In the genomic region with DNA sequence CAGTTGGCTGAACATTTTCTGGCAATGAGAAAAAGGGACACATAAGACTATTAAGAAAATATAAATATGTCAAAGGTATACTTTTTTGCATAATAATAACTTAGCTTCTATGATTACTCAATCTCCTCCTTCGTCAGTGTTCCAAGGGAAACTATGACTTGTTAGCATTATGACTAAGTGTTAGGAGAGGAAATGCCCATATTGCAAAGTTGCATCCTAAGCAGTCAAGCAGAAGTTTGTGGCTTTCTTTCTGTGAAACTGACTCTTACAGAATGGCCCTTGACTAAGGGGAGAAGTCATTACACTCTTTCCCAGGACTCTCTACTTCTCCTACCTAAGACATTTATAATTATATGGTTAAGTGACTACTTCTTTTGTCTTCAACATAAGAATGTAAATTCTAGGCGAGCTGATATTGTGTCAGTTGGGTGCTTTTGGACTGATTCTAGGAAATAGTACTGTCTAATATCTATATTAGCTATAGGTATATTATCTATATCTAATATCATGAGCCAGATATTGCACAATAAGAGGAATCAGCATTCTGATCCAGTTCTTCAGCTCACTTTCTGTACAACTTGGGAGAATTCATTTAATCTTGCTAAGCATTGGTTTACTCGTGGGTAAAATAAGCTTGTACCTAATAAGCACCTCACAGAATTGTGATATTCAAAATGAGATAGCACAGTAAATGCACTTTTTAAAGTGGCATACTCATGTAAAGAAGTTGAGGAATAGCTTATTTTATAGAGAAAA, we compare ENCODE assay signal across 9 cellular contexts. TPM values are rescaled to one million over a fixed set of nuclear protein-coding genes. Genes with fewer than 3 reads are reported as not detected.
DNase-seq lines count a peak whose midpoint lies in the region; ATAC-seq and TF ChIP-seq lines count a peak whose summit lies in the region.
"Had no signal": no experiment of that assay in that cellular context is flagged by ENCODE, and none has a peak within 500 bp of the region (broad histone marks: within the 10 kb centered on the region; RNA-seq: fewer than 3 reads in every experiment).

No MANE protein-coding gene starts in this region.

- H3K4me1 ChIP-seq in neural progenitor cell (no peaks in the 10 kb centered on the region), hepatocyte (ENCODE audit: insufficient read depth) (no peaks in the 10 kb centered on the region)
- no peaks in the 10 kb centered on the region for H3K4me1 ChIP-seq in CD8-positive, alpha-beta memory T cell (ENCODE audit: insufficient read depth, low read length)
- H3K4me1 ChIP-seq: colonic mucosa had no signal

- POLR2A ChIA-PET in CD8-positive, alpha-beta memory T cell (lab: Charles Lee) = no interaction called here

- H3K27me3 Mint-ChIP-seq in CD14-positive monocyte (ENCODE audit: low read depth in 3 of 3) = no peaks in the 10 kb centered on the region
- H3K27me3 Mint-ChIP-seq in neural progenitor cell (ENCODE audit: insufficient read depth, low read depth) = no peaks in the 10 kb centered on the region
- peaks cover 2 to 3% of the 10 kb centered on the region in 2 donors for H3K27me3 Mint-ChIP-seq in CD8-positive, alpha-beta memory T cell

- H3K79me2 ChIP-seq in neural progenitor cell (ENCODE audit: low read depth) (no peaks in the 10 kb centered on the region), hepatocyte (no peaks in the 10 kb centered on the region)

- H4K20me1 ChIP-seq in neural progenitor cell (ENCODE audit: low read depth) = no peaks in the 10 kb centered on the region
- H4K20me1 ChIP-seq in hepatocyte (ENCODE audit: insufficient read depth, poor library complexity, severe bottlenecking) = no peaks in the 10 kb centered on the region

- H3K36me3 ChIP-seq in neural progenitor cell (no peaks in the 10 kb centered on the region), hepatocyte (replicated peaks; ENCODE audit: insufficient read depth, low read depth) (no peaks in the 10 kb centered on the region)
- H3K36me3 ChIP-seq in CD8-positive, alpha-beta memory T cell (ENCODE audit: insufficient read depth, low read length) = no peaks in the 10 kb centered on the region
- H3K36me3 ChIP-seq: colonic mucosa had no signal

- intact Hi-C loops in CD14-positive monocyte (cut with micrococcal nuclease) = loop anchor here in 1 of 2 donors (5.0 to 10.0 kb wide), 3 partner anchors 196 to 848 kb away; a partner anchor contains a TSS

- H3K9me3 Mint-ChIP-seq in CD14-positive monocyte = no peaks in the 10 kb centered on the region
- no peaks in the 10 kb centered on the region for H3K9me3 Mint-ChIP-seq in neural progenitor cell
- no peaks in the 10 kb centered on the region for H3K9me3 Mint-ChIP-seq in CD8-positive, alpha-beta memory T cell

- ATAC-seq in GM21717 (IDR thresholded peaks at IDR 0.05; ENCODE audit: unreplicated experiment) (peak; percentile 93), GM19397 (IDR thresholded peaks at IDR 0.05; ENCODE audit: unreplicated experiment) (no peak)

- H3K4me1 Mint-ChIP-seq in CD14-positive monocyte (peaks cover 19% of the 10 kb centered on the region), neural progenitor cell (no peaks in the 10 kb centered on the region)
- H3K4me1 Mint-ChIP-seq in CD8-positive, alpha-beta memory T cell = no peaks in the 10 kb centered on the region

- no peaks in the 10 kb centered on the region for H3F3A ChIP-seq in neural progenitor cell (ENCODE audit: low read depth)

- H2AFZ ChIP-seq in neural progenitor cell (replicated peaks) = no peak overlapping the region
- H2AFZ ChIP-seq in hepatocyte = no peak overlapping the region

- DNase-seq in CD14-positive monocyte (ENCODE audit: low spot score) (peak; percentile 64), MV-4-11 (lab: John Stamatoyannopoulos, UW) (peak; percentile 95), fibroblast of the aortic adventitia (ENCODE audit: low read depth) (peak; percentile 40), neural progenitor cell (ENCODE audit: low spot score) (no peak), hepatocyte (ENCODE audit: low spot score) (no peak)
- no peak for DNase-seq in CD8-positive, alpha-beta memory T cell
- DNase-seq: colonic mucosa had no signal

- H3K27me3 ChIP-seq in neural progenitor cell (no peaks in the 10 kb centered on the region), hepatocyte (no peaks in the 10 kb centered on the region)
- H3K27me3 ChIP-seq in CD8-positive, alpha-beta memory T cell (ENCODE audit: insufficient read depth, low read length, poor library complexity, severe bottlenecking) = no peaks in the 10 kb centered on the region
- H3K27me3 ChIP-seq: colonic mucosa had no signal

- H3K27ac ChIP-seq in neural progenitor cell = no peak overlapping the region
- H3K27ac ChIP-seq in CD8-positive, alpha-beta memory T cell (ENCODE audit: low read depth, low read length) = no peak overlapping the region
- H3K27ac ChIP-seq in hepatocyte = no peak overlapping the region
- H3K27ac ChIP-seq: colonic mucosa had no signal

- H3K9me3 ChIP-seq in neural progenitor cell (ENCODE audit: low read depth) (no peaks in the 10 kb centered on the region), hepatocyte (ENCODE audit: low read depth) (no peaks in the 10 kb centered on the region)
- no peaks in the 10 kb centered on the region for H3K9me3 ChIP-seq in CD8-positive, alpha-beta memory T cell (ENCODE audit: low read length)
- H3K9me3 ChIP-seq: colonic mucosa had no signal

- CTCF ChIA-PET in CD8-positive, alpha-beta memory T cell (lab: Charles Lee) = no interaction called here

- H3K9me2 ChIP-seq in hepatocyte (replicated peaks; ENCODE audit: insufficient read depth) = no peaks in the 10 kb centered on the region

- H3K36me3 Mint-ChIP-seq in CD14-positive monocyte = no peaks in the 10 kb centered on the region
- no peaks in the 10 kb centered on the region for H3K36me3 Mint-ChIP-seq in neural progenitor cell
- H3K36me3 Mint-ChIP-seq in CD8-positive, alpha-beta memory T cell = no peaks in the 10 kb centered on the region

- H3K4me3 ChIP-seq in fibroblast of the aortic adventitia (ENCODE audit: low read depth, low read length) (no peak overlapping the region), neural progenitor cell (no peak overlapping the region), hepatocyte (no peak overlapping the region)
- H3K4me3 ChIP-seq in CD8-positive, alpha-beta memory T cell (ENCODE audit: low read length) = no peak overlapping the region
- H3K4me3 ChIP-seq: colonic mucosa had no signal

- H3K4me3 Mint-ChIP-seq in CD14-positive monocyte (peak overlapping the region in 1 of 2 donors; percentile 26), neural progenitor cell (no peak overlapping the region)
- H3K4me3 Mint-ChIP-seq in CD8-positive, alpha-beta memory T cell = no peak overlapping the region

- H3K4me2 ChIP-seq in neural progenitor cell = no peak overlapping the region
- H3K4me2 ChIP-seq in hepatocyte = no peak overlapping the region

- no peak overlapping the region for H3K9ac ChIP-seq in neural progenitor cell

- WGBS in hepatocyte (ENCODE audit: low lambda C conversion rate, missing lambda C conversion rate) = 81% methylated on average over 3 of the region's 3 CpGs

- H3K27ac Mint-ChIP-seq in CD14-positive monocyte = peak overlapping the region; percentile 89 to 96 (median 94)
- no peak overlapping the region for H3K27ac Mint-ChIP-seq in neural progenitor cell
- no peak overlapping the region for H3K27ac Mint-ChIP-seq in CD8-positive, alpha-beta memory T cell

- no peak for TF ChIP-seq CTCF in CD14-positive monocyte (IDR thresholded peaks at IDR 0.05)
- TF ChIP-seq CTCF in fibroblast of the aortic adventitia (IDR thresholded peaks at IDR 0.05; ENCODE audit: insufficient read depth, low read length) = no peak
- TF ChIP-seq CTCF in neural progenitor cell (IDR thresholded peaks at IDR 0.05) = no peak
- TF ChIP-seq CTCF in hepatocyte (IDR thresholded peaks at IDR 0.05; ENCODE audit: poor library complexity) = no peak

RNA-seq across cellular contexts. Expression of a gene that starts 16.4 kb away (rescaled TPM):
- polyA plus RNA-seq in CD14-positive monocyte = not detected
- total RNA-seq in fibroblast of the aortic adventitia (ENCODE audit: low replicate concordance) = not detected in 2 replicates
- total RNA-seq in neural progenitor cell (ENCODE audit: low replicate concordance) = not detected in 2 replicates
- total RNA-seq in CD8-positive, alpha-beta memory T cell = not detected
- polyA plus RNA-seq in CD8-positive, alpha-beta memory T cell = not detected
- total RNA-seq in hepatocyte = not detected in 2 replicates
- not detected in 2 replicates for polyA plus RNA-seq in hepatocyte

RNA-seq across cellular contexts. Expression of a gene that starts 18.1 kb away (rescaled TPM):
- polyA plus RNA-seq in CD14-positive monocyte (not detected), hepatocyte (not detected in 2 replicates)
- total RNA-seq in fibroblast of the aortic adventitia (ENCODE audit: low replicate concordance) (not detected in 2 replicates), neural progenitor cell (ENCODE audit: low replicate concordance) (not detected in 2 replicates), hepatocyte (not detected in 2 replicates)
- not detected for total RNA-seq in CD8-positive, alpha-beta memory T cell
- not detected for polyA plus RNA-seq in CD8-positive, alpha-beta memory T cell
- total RNA-seq: colonic mucosa had no signal

RNA-seq across cellular contexts. Expression of a gene that starts 51.9 kb away (rescaled TPM):
- polyA plus RNA-seq in CD14-positive monocyte (not detected), hepatocyte (not detected in 2 replicates)
- total RNA-seq in fibroblast of the aortic adventitia (ENCODE audit: low replicate concordance) (not detected in 2 replicates), neural progenitor cell (ENCODE audit: low replicate concordance) (not detected in 2 replicates), hepatocyte (not detected in 2 replicates)
- not detected for total RNA-seq in CD8-positive, alpha-beta memory T cell
- polyA plus RNA-seq in CD8-positive, alpha-beta memory T cell = not detected

Comparison
In these comparisons a context has a peak if more than half of its experiments do, and no peak if none do; other contexts are left out.
1. DNase-seq: peak in CD14-positive monocyte (single experiment), MV-4-11 (single experiment) and fibroblast of the aortic adventitia (single experiment); none in neural progenitor cell (single experiment), CD8-positive, alpha-beta memory T cell (0 of 5) and hepatocyte (single experiment).
2. H3K27ac Mint-ChIP-seq: peak in CD14-positive monocyte (7 of 7); none in neural progenitor cell (single experiment) and CD8-positive, alpha-beta memory T cell (0 of 8).